In the genomic region with DNA sequence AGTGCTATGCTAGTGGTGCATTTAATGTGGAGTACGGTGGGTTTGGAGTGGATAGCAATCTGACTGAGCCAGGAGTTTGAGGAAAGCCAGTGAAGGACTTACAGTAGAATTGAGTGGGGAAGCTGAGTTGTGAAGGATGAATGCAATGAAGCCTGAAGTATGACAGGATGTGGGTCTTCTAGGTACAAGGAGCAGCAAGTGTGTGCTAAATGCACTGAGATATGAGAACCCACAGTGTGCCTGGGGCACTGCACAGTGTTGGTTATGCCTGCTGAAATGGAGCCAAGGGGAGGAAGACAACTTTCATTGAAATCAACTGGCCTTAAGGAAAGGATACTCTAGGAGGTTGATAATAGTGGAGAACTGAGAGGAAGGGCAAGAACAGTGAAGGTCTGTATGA, we compare ENCODE assay signal across 28 cellular contexts.
DNase-seq lines count a peak whose midpoint lies in the region; ATAC-seq and TF ChIP-seq lines count a peak whose summit lies in the region.
"Had no signal": no experiment of that assay in that cellular context is flagged by ENCODE, and none has a peak within 500 bp of the region (broad histone marks: within the 10 kb centered on the region; RNA-seq: fewer than 3 reads in every experiment).

No MANE protein-coding gene starts in this region.

- H3K27ac ChIP-seq in esophagus squamous epithelium, result no peak overlapping the region
- H3K27ac ChIP-seq: A549, epithelial cell of prostate, lower lobe of right lung, stomach, thyroid gland had no signal

- TF ChIP-seq POLR2A in esophagus squamous epithelium (IDR thresholded peaks at IDR 0.05), result no peak

- DNase-seq in EL, result peak; percentile 5
- peak; percentile 8 for DNase-seq in RPMI7951 (ENCODE audit: low read depth)
- DNase-seq in glutamatergic neuron, result no peak
- DNase-seq in activated CD4-positive, alpha-beta memory T cell treated with anti-CD3 and anti-CD28 coated beads, Interleukin-2, amount 10 ng/mL, durations not matched to agents 7 days and 5 days, result no peak
- DNase-seq in esophagus squamous epithelium (lab: John Stamatoyannopoulos, UW), result no peak
- DNase-seq in inferior parietal cortex (ENCODE audit: extremely low spot score), result no peak
- DNase-seq: activated CD4-positive, alpha-beta memory T cell treated with anti-CD3 and anti-CD28 coated beads for 36 hours; AML-193; anterior cingulate cortex; CD4-positive, alpha-beta memory T cell; H9; lower lobe of right lung; naive thymus-derived CD8-positive, alpha-beta T cell; NCI-H1417; NCI-H2029 treated with DMSO at 0.1 percent for 48 hours; nucleus accumbens; RPMI8226; stomach; T-helper 17 cell; thyroid gland had no signal

- TF ChIP-seq CTCF in glutamatergic neuron (IDR thresholded peaks at IDR 0.05; ENCODE audit: partially characterized antibody, unreplicated experiment) (no peak), esophagus squamous epithelium (IDR thresholded peaks at IDR 0.05) (no peak)

- no peak overlapping the region for H3K4me3 ChIP-seq in esophagus squamous epithelium
- H3K4me3 ChIP-seq: A549, lower lobe of right lung, MG63, stomach, thyroid gland had no signal

- CTCF ChIA-PET in activated CD4-positive, alpha-beta memory T cell treated with anti-CD3 and anti-CD28 coated beads, Interleukin-2, amount 10 ng/mL, durations not matched to agents 7 days and 5 days (lab: Charles Lee), result no interaction called here

- peaks cover 2% of the 10 kb centered on the region for H3K9me3 Mint-ChIP-seq in glutamatergic neuron (ENCODE audit: unreplicated experiment)
- no peaks in the 10 kb centered on the region for H3K9me3 Mint-ChIP-seq in activated CD4-positive, alpha-beta memory T cell treated with anti-CD3 and anti-CD28 coated beads, Interleukin-2, amount 10 ng/mL, durations not matched to agents 7 days and 5 days
- H3K9me3 Mint-ChIP-seq: activated CD4-positive, alpha-beta memory T cell treated with anti-CD3 and anti-CD28 coated beads for 36 hours; activated naive CD4-positive, alpha-beta T cell treated with anti-CD3 and anti-CD28 coated beads, Interleukin-2, amount 50 U/mL, for 72 hours; activated T-helper 2 cell treated with anti-CD3 and anti-CD28 coated beads, Interferon-gamma antibody, Interleukin-2, Interleukin-4, amounts not matched to agents 10 μg/mL and 5 μg/mL and 100 μg/mL, durations not matched to agents 14 hours and 24 hours and 36 hours; CD4-positive, alpha-beta memory T cell; H9; naive thymus-derived CD8-positive, alpha-beta T cell had no signal

- no peaks in the 10 kb centered on the region for H3K36me3 Mint-ChIP-seq in glutamatergic neuron (ENCODE audit: unreplicated experiment)
- no peaks in the 10 kb centered on the region for H3K36me3 Mint-ChIP-seq in activated CD4-positive, alpha-beta memory T cell treated with anti-CD3 and anti-CD28 coated beads, Interleukin-2, amount 10 ng/mL, durations not matched to agents 7 days and 5 days (ENCODE audit: low read depth)
- H3K36me3 Mint-ChIP-seq: activated CD4-positive, alpha-beta memory T cell treated with anti-CD3 and anti-CD28 coated beads for 36 hours; activated naive CD4-positive, alpha-beta T cell treated with anti-CD3 and anti-CD28 coated beads, Interleukin-2, amount 50 U/mL, for 72 hours; CD4-positive, alpha-beta memory T cell; naive thymus-derived CD8-positive, alpha-beta T cell had no signal

- ATAC-seq in GM19351 (IDR thresholded peaks at IDR 0.05; ENCODE audit: unreplicated experiment) (peak; percentile 55), HG02885 (IDR thresholded peaks at IDR 0.05; ENCODE audit: poor library complexity, unreplicated experiment) (peak; percentile 72)
- ATAC-seq: A549; activated CD4-positive, CD25-positive, alpha-beta regulatory T cell treated with anti-CD3 and anti-CD28 coated beads, Interleukin-2, amount 50 U/mL, for 24 hours; activated naive CD4-positive, alpha-beta T cell treated with anti-CD3 and anti-CD28 coated beads, Interleukin-2, amount 50 U/mL, for 72 hours; lower lobe of right lung; naive thymus-derived CD8-positive, alpha-beta T cell; T-helper 17 cell had no signal

- no peaks in the 10 kb centered on the region for H3K9me3 ChIP-seq in esophagus squamous epithelium
- H3K9me3 ChIP-seq: A549, lower lobe of right lung, MG63, stomach, thyroid gland had no signal

- H3K27me3 Mint-ChIP-seq in glutamatergic neuron (ENCODE audit: unreplicated experiment), result peaks cover 2% of the 10 kb centered on the region
- H3K27me3 Mint-ChIP-seq in activated CD4-positive, alpha-beta memory T cell treated with anti-CD3 and anti-CD28 coated beads, Interleukin-2, amount 10 ng/mL, durations not matched to agents 7 days and 5 days, result peaks cover 27% of the 10 kb centered on the region

- H3K27ac Mint-ChIP-seq in glutamatergic neuron (ENCODE audit: unreplicated experiment), result no peak overlapping the region
- H3K27ac Mint-ChIP-seq in activated CD4-positive, alpha-beta memory T cell treated with anti-CD3 and anti-CD28 coated beads, Interleukin-2, amount 10 ng/mL, durations not matched to agents 7 days and 5 days, result no peak overlapping the region
- H3K27ac Mint-ChIP-seq: activated CD4-positive, alpha-beta memory T cell treated with anti-CD3 and anti-CD28 coated beads for 36 hours; activated naive CD4-positive, alpha-beta T cell treated with anti-CD3 and anti-CD28 coated beads, Interleukin-2, amount 50 U/mL, for 72 hours; activated T-helper 2 cell treated with anti-CD3 and anti-CD28 coated beads, Interferon-gamma antibody, Interleukin-2, Interleukin-4, amounts not matched to agents 10 μg/mL and 5 μg/mL and 100 μg/mL, durations not matched to agents 14 hours and 24 hours and 36 hours; CD4-positive, alpha-beta memory T cell; H9; naive thymus-derived CD8-positive, alpha-beta T cell; T-helper 17 cell had no signal

- intact Hi-C loops in esophagus squamous epithelium (cut with DNase I), result no loop called here

- POLR2A ChIA-PET in activated CD4-positive, alpha-beta memory T cell treated with anti-CD3 and anti-CD28 coated beads, Interleukin-2, amount 10 ng/mL, durations not matched to agents 7 days and 5 days (lab: Charles Lee), result no interaction called here

- no peaks in the 10 kb centered on the region for H3K4me1 ChIP-seq in esophagus squamous epithelium
- H3K4me1 ChIP-seq: A549, lower lobe of right lung, stomach, thyroid gland had no signal

- peaks cover 0 to 3% (median 0%) of the 10 kb centered on the region in 4 donors for H3K27me3 ChIP-seq in esophagus squamous epithelium
- H3K27me3 ChIP-seq: MG63, stomach, thyroid gland had no signal

- no peaks in the 10 kb centered on the region for H3K36me3 ChIP-seq in esophagus squamous epithelium
- H3K36me3 ChIP-seq: lower lobe of right lung, MG63, stomach, thyroid gland had no signal

- WGBS in esophagus squamous epithelium, 2 donors, result 75 to 83% methylated on average over 1 of the region's 1 CpG

- no peak overlapping the region for H3K4me3 Mint-ChIP-seq in glutamatergic neuron (ENCODE audit: unreplicated experiment)
- H3K4me3 Mint-ChIP-seq in activated CD4-positive, alpha-beta memory T cell treated with anti-CD3 and anti-CD28 coated beads, Interleukin-2, amount 10 ng/mL, durations not matched to agents 7 days and 5 days, result no peak overlapping the region
- H3K4me3 Mint-ChIP-seq: activated CD4-positive, alpha-beta memory T cell treated with anti-CD3 and anti-CD28 coated beads for 36 hours; CD4-positive, alpha-beta memory T cell; H9; naive thymus-derived CD8-positive, alpha-beta T cell; T-helper 17 cell had no signal

- peaks cover 5% of the 10 kb centered on the region for H3K4me1 Mint-ChIP-seq in glutamatergic neuron (ENCODE audit: low read depth, unreplicated experiment)
- no peaks in the 10 kb centered on the region for H3K4me1 Mint-ChIP-seq in activated CD4-positive, alpha-beta memory T cell treated with anti-CD3 and anti-CD28 coated beads, Interleukin-2, amount 10 ng/mL, durations not matched to agents 7 days and 5 days
- H3K4me1 Mint-ChIP-seq: CD4-positive, alpha-beta memory T cell; H9; naive thymus-derived CD8-positive, alpha-beta T cell; T-helper 17 cell had no signal

Comparison
In these comparisons a context has a peak if more than half of its experiments do, and no peak if none do; other contexts are left out.
1. DNase-seq: peak in EL (single experiment) and RPMI7951 (single experiment); none in glutamatergic neuron (single experiment), activated CD4-positive, alpha-beta memory T cell treated with anti-CD3 and anti-CD28 coated beads, Interleukin-2, amount 10 ng/mL, durations not matched to agents 7 days and 5 days (single experiment), esophagus squamous epithelium (single experiment) and inferior parietal cortex (single experiment).